In genomic region chr11:106012744-106013143, GRCh38 we compare ENCODE assay signal across 12 cellular contexts. TPM values are rescaled to one million over a fixed set of nuclear protein-coding genes. Genes with fewer than 3 reads are reported as not detected.
DNase-seq lines count a peak whose midpoint lies in the region; ATAC-seq, FAIRE-seq and TF ChIP-seq lines count a peak whose summit lies in the region.
"Had no signal": no experiment of that assay in that cellular context is flagged by ENCODE, and none has a peak within 500 bp of the region (broad histone marks: within the 10 kb centered on the region; RNA-seq: fewer than 3 reads in every experiment).

No MANE protein-coding gene starts in this region.

- peak overlapping the region; percentile 41 for H3K27ac ChIP-seq in AG04450 (ENCODE audit: low read depth, low read length)
- peak overlapping the region; percentile 32 for H3K27ac ChIP-seq in layer of hippocampus (ENCODE audit: low read depth, low read length)
- no peak overlapping the region for H3K27ac ChIP-seq in PC-3 (ENCODE audit: low read length)

- peak; percentile 72 for DNase-seq in AG04450 (ENCODE audit: low read depth, low spot score)
- DNase-seq in HTR-8/SVneo (ENCODE audit: insufficient read length, low spot score), result no peak
- DNase-seq in cardiac fibroblast (ENCODE audit: low read depth in 2 of 2), result peak; percentile 62 to 94
- DNase-seq in 8988T, result no peak
- no peak for DNase-seq in PC-3
- DNase-seq: activated CD4-positive, alpha-beta T cell treated with anti-CD3 and anti-CD28 coated beads for 1 hour; aorta; CD4-positive, CD25-positive, alpha-beta regulatory T cell; MM.1S had no signal

- no peaks in the 10 kb centered on the region for H3F3A ChIP-seq in PC-3 (ENCODE audit: low read length, unreplicated experiment)

- H3K4me1 ChIP-seq in PC-3 (ENCODE audit: insufficient read depth, low read length), result no peaks in the 10 kb centered on the region

- H3K9ac ChIP-seq in PC-3 (ENCODE audit: low read length), result no peak overlapping the region

- FAIRE-seq in HTR-8/SVneo (lab: Jason Lieb, UNC), result peak; percentile 65

- H3K9me2 ChIP-seq in PC-3 (replicated peaks; ENCODE audit: low read length), result no peaks in the 10 kb centered on the region

- no peaks in the 10 kb centered on the region for H3K9me3 ChIP-seq in AG04450 (ENCODE audit: control insufficient read depth, insufficient read depth, low read length)
- no peaks in the 10 kb centered on the region for H3K9me3 ChIP-seq in PC-3 (ENCODE audit: low read length)

- no peak for TF ChIP-seq CTCF in AG04450 (IDR thresholded peaks at IDR 0.05; ENCODE audit: low read depth, low read length)
- no peak for TF ChIP-seq CTCF in cardiac fibroblast (IDR thresholded peaks at IDR 0.05; ENCODE audit: low read depth, low read length)
- no peak for TF ChIP-seq CTCF in PC-3 (conservative IDR thresholded peaks at IDR 0.05; ENCODE audit: low read depth, low read length)

- H3K4me2 ChIP-seq in PC-3 (ENCODE audit: low read length), result no peak overlapping the region

- ATAC-seq in HG02970 (IDR thresholded peaks at IDR 0.05; ENCODE audit: low FRiP score, unreplicated experiment), result no peak
- no peak for ATAC-seq in GM18519 (IDR thresholded peaks at IDR 0.05; ENCODE audit: low FRiP score, unreplicated experiment)
- ATAC-seq in PC-3, result no peak

- H3K27me3 ChIP-seq in AG04450 (ENCODE audit: control insufficient read depth, insufficient read depth, low read length) (no peaks in the 10 kb centered on the region), layer of hippocampus (ENCODE audit: control insufficient read depth, insufficient read depth, low read length) (no peaks in the 10 kb centered on the region), PC-3 (ENCODE audit: low read length) (no peaks in the 10 kb centered on the region)

- no TSS peak for BruUV-seq in PC-3 (replicated peaks; lab: Mats Ljungman, UMichigan)

- H2AFZ ChIP-seq in PC-3 (ENCODE audit: low read length), result no peak overlapping the region

- H3K36me3 ChIP-seq in PC-3 (ENCODE audit: low read depth, low read length), result peaks cover 31% of the 10 kb centered on the region

- H3K4me3 ChIP-seq in AG04450 (ENCODE audit: low read depth, low read length), result no peak overlapping the region
- H3K4me3 ChIP-seq in cardiac fibroblast (replicated peaks in 1 of 2; ENCODE audit: low read depth in 2 of 2, low read length in 2 of 2), result no peak overlapping the region
- no peak overlapping the region for H3K4me3 ChIP-seq in PC-3 (ENCODE audit: low read length)

- intact Hi-C loops in PC-3 (cut with micrococcal nuclease), result no loop called here

- no peaks in the 10 kb centered on the region for H4K20me1 ChIP-seq in PC-3 (ENCODE audit: low read length)

- peaks cover 44% of the 10 kb centered on the region for H3K79me2 ChIP-seq in PC-3 (ENCODE audit: low read length)

- POLR2A ChIA-PET in AG04450 (lab: Yijun Ruan, JAX) (no interaction called here), PC-3 (lab: Charles Lee; ENCODE audit: unreplicated experiment) (no interaction called here)

- CTCF ChIA-PET in AG04450 (lab: Charles Lee) (no interaction called here), PC-3 (lab: Charles Lee) (no interaction called here)

RNA-seq across cellular contexts. Expression of gene MSANTD4, which starts 9.3 kb away (rescaled TPM):
- 19.9 and 29.0 TPM in 2 replicates for polyA plus RNA-seq in AG04450 (2011; rRNA removed)
- 14.8 and 18.5 TPM in 2 replicates for polyA minus RNA-seq in AG04450 (2011; rRNA and poly(A)+ RNA removed)
- 18.0 and 33.7 TPM in 2 replicates for total RNA-seq in PC-3 (2014; rRNA removed)

Comparison
In these comparisons a context has a peak if more than half of its experiments do, and no peak if none do; other contexts are left out.
1. DNase-seq: peak in AG04450 (single experiment) and cardiac fibroblast (2 of 2); none in HTR-8/SVneo (single experiment), 8988T (single experiment) and PC-3 (single experiment).